ENCODE assay signal across 24 cellular contexts in genomic region chr19:40825460-40826095, GRCh38. TPM values are rescaled to one million over a fixed set of nuclear protein-coding genes. Genes with fewer than 3 reads are reported as not detected.
"Had no signal": no experiment of that assay in that cellular context is flagged by ENCODE, and none has a peak within 500 bp of the region (broad histone marks: within the 10 kb centered on the region; RNA-seq: fewer than 3 reads in every experiment).

No MANE protein-coding gene starts in this region.

RNA-seq across cellular contexts. Expression of gene CYP2A6, which starts 24.7 kb away (rescaled TPM):
- total RNA-seq: activated T-cell treated with anti-CD3 and anti-CD28 coated beads, Interleukin-2, amount 50 U/mL, for 72 hours; aorta; body of pancreas; chondrocyte; esophagus muscularis mucosa; foreskin keratinocyte; glomerular endothelial cell; heart right ventricle; mononuclear cell; myocyte; pulmonary artery endothelial cell; right atrium auricular region; smooth muscle cell; suprapubic skin; urinary bladder had no signal
- polyA plus RNA-seq: cardiac muscle cell, foreskin keratinocyte, heart right ventricle, SK-N-SH, smooth muscle cell had no signal

RNA-seq across cellular contexts. Expression of gene MIA, which starts 50.3 kb away (rescaled TPM):
- total RNA-seq: activated CD8-positive, alpha-beta T cell treated with anti-CD3 and anti-CD28 coated beads for 36 hours; activated naive CD8-positive, alpha-beta T cell treated with anti-CD3 and anti-CD28 coated beads for 36 hours; cardiac muscle cell; glomerular endothelial cell; mononuclear cell; myocyte; omental fat pad; WTC11 had no signal
- polyA plus RNA-seq: aorta, cardiac muscle cell, SK-N-SH had no signal

RNA-seq across cellular contexts. Expression of gene CYP2A7, which starts 56.5 kb away (rescaled TPM):
- total RNA-seq: activated CD8-positive, alpha-beta T cell treated with anti-CD3 and anti-CD28 coated beads for 36 hours; activated naive CD8-positive, alpha-beta T cell treated with anti-CD3 and anti-CD28 coated beads for 36 hours; activated T-cell treated with anti-CD3 and anti-CD28 coated beads, Interleukin-2, amount 50 U/mL, for 72 hours; adrenal gland; aorta; body of pancreas; cardiac muscle cell; chondrocyte; esophagus muscularis mucosa; foreskin keratinocyte; glomerular endothelial cell; heart right ventricle; left lung; mononuclear cell; myocyte; omental fat pad; pulmonary artery endothelial cell; right atrium auricular region; smooth muscle cell; suprapubic skin; tibial nerve; urinary bladder; WTC11 had no signal
- polyA plus RNA-seq: adrenal gland, aorta, cardiac muscle cell, foreskin keratinocyte, heart right ventricle, SK-N-SH, smooth muscle cell had no signal
